Comparison of ENCODE assay signal across 8 cellular contexts in genomic region chr10:31770307-31770902, GRCh38.
A peak's percentile ranks its signal among the peaks of the same experiment; 100 is the strongest.
DNase-seq lines count a peak whose midpoint lies in the region; ATAC-seq and TF ChIP-seq lines count a peak whose summit lies in the region.

No MANE protein-coding gene starts in this region.

- no peak overlapping the region for H3K27ac Mint-ChIP-seq in CD4-positive, alpha-beta memory T cell

- TF ChIP-seq CTCF in NB4 (IDR thresholded peaks at IDR 0.05; ENCODE audit: low read depth, low read length) (peak; percentile 74), fibroblast of the aortic adventitia (IDR thresholded peaks at IDR 0.05; ENCODE audit: insufficient read depth, low read length) (peak; percentile 47), gastrocnemius medialis (IDR thresholded peaks at IDR 0.05 in 4 of 5, conservative IDR thresholded peaks at IDR 0.05 in 1 of 5) (peak; percentile 59 to 72 (median 65))

- H3K9me3 ChIP-seq in CD4-positive, alpha-beta memory T cell (ENCODE audit: control insufficient read depth in 1 of 2, low read length in 2 of 2): no peaks in the 10 kb centered on the region
- no peaks in the 10 kb centered on the region for H3K9me3 ChIP-seq in gastrocnemius medialis

- DNase-seq in CD4-positive, alpha-beta memory T cell: peak; percentile 50 to 54 (median 51)
- DNase-seq in NB4 (ENCODE audit: low read depth) (peak; percentile 45), activated T-cell treated with anti-CD3 and anti-CD28 coated beads for 4 hours (peak; percentile 58), fibroblast of the aortic adventitia (ENCODE audit: low read depth) (no peak), gastrocnemius medialis (no peak), NCI-H1105 treated with DMSO at 0.1 percent for 48 hours (lab: John Stamatoyannopoulos, UW) (no peak), GM03348 (ENCODE audit: low spot score) (no peak)

- H3K4me1 ChIP-seq in CD4-positive, alpha-beta memory T cell (ENCODE audit: insufficient read depth, low read length): no peaks in the 10 kb centered on the region
- peaks cover 13 to 36% of the 10 kb centered on the region in 2 donors for H3K4me1 ChIP-seq in gastrocnemius medialis

- ATAC-seq in GM19463 (IDR thresholded peaks at IDR 0.05; ENCODE audit: unreplicated experiment) (peak; percentile 56), gastrocnemius medialis (no peak)

- no peaks in the 10 kb centered on the region for H3K27me3 Mint-ChIP-seq in CD4-positive, alpha-beta memory T cell

- no peaks in the 10 kb centered on the region for H3K27me3 ChIP-seq in CD4-positive, alpha-beta memory T cell (ENCODE audit: insufficient read depth, low read length)
- H3K27me3 ChIP-seq in gastrocnemius medialis: no peaks in the 10 kb centered on the region

- no peak overlapping the region for H3K4me3 ChIP-seq in CD4-positive, alpha-beta memory T cell (ENCODE audit: low read length in 2 of 2)
- H3K4me3 ChIP-seq in NB4 (ENCODE audit: low read depth, low read length): no peak overlapping the region
- no peak overlapping the region for H3K4me3 ChIP-seq in fibroblast of the aortic adventitia (ENCODE audit: low read depth, low read length)
- no peak overlapping the region for H3K4me3 ChIP-seq in gastrocnemius medialis

- TF ChIP-seq POLR2A in NB4 (IDR thresholded peaks at IDR 0.05; ENCODE audit: extremely low read depth, insufficient read length) (no peak), gastrocnemius medialis (IDR thresholded peaks at IDR 0.05) (no peak)

- intact Hi-C loops in CD4-positive, alpha-beta memory T cell (cut with micrococcal nuclease): loop anchor here (1.0 to 10.0 kb wide), 4 partner anchors 246 to 1043 kb away; no protein-coding TSS in a partner anchor
- intact Hi-C loops in gastrocnemius medialis (cut with DNase I; ENCODE audit: low total_unique reads): loop anchor here (2.0 to 10.0 kb wide), 2 partner anchors 62 to 446 kb away; no protein-coding TSS in a partner anchor

- no peaks in the 10 kb centered on the region for H3K4me1 Mint-ChIP-seq in CD4-positive, alpha-beta memory T cell

- H3K27ac ChIP-seq in CD4-positive, alpha-beta memory T cell (ENCODE audit: low read depth, low read length): no peak overlapping the region
- peak overlapping the region in 2 of 4 donors; percentile 92 to 95 for H3K27ac ChIP-seq in gastrocnemius medialis

- no peak overlapping the region for H3K4me3 Mint-ChIP-seq in CD4-positive, alpha-beta memory T cell

- H3K36me3 ChIP-seq in CD4-positive, alpha-beta memory T cell (ENCODE audit: insufficient read depth, low read length): no peaks in the 10 kb centered on the region
- no peaks in the 10 kb centered on the region for H3K36me3 ChIP-seq in gastrocnemius medialis

- H3K36me3 Mint-ChIP-seq in CD4-positive, alpha-beta memory T cell: no peaks in the 10 kb centered on the region

- POLR2A ChIA-PET in CD4-positive, alpha-beta memory T cell (lab: Charles Lee; ENCODE audit: partially characterized antibody): interaction anchor here (0.8 to 1.5 kb wide), 4 partner anchors 9 to 986 kb away, joined by 3 to 5 read pairs (median 3); no protein-coding TSS in a partner anchor

- no peaks in the 10 kb centered on the region for H3K9me3 Mint-ChIP-seq in CD4-positive, alpha-beta memory T cell

- CTCF ChIA-PET in CD4-positive, alpha-beta memory T cell (lab: Charles Lee; ENCODE audit: partially characterized antibody): interaction anchor here (0.6 to 4.7 kb wide), 35 partner anchors 8 to 1099 kb away, joined by 3 to 56 read pairs (median 3); partner anchors contain the start of gene ZNF438

- in situ Hi-C loops in gastrocnemius medialis (cut with MboI; ENCODE audit: low sequenced_read_pairs in 4 of 4): no loop called here

Comparison
In these comparisons a context has a peak if more than half of its experiments do, and no peak if none do; other contexts are left out.
1. DNase-seq: peak in CD4-positive, alpha-beta memory T cell (5 of 5), NB4 (single experiment) and activated T-cell treated with anti-CD3 and anti-CD28 coated beads for 4 hours (single experiment); none in fibroblast of the aortic adventitia (single experiment), gastrocnemius medialis (0 of 2), NCI-H1105 treated with DMSO at 0.1 percent for 48 hours (single experiment) and GM03348 (single experiment).
2. Peak in every context shown above with its lines, with median percentiles within 50 percentile points of each other: CTCF ChIP-seq.